In genomic region chr1:204516180-204516879, GRCh38 we compare ENCODE assay signal across 1 cellular context.
TF ChIP-seq lines count a peak whose summit lies in the region.

Gene MDM4, plus strand, starts transcription at chr1:204516406. Its CDS starts 9,113 bp downstream, at chr1:204525519.

TF ChIP-seq in H1, 55 proteins besides CTCF, POLR2A, EP300 and RAD21 (continued from another document):
- TF ChIP-seq ATF2 (IDR thresholded peaks at IDR 0.05; ENCODE audit: low read length) (no peak), KDM5A (IDR thresholded peaks at IDR 0.05; ENCODE audit: low read length) (peak; percentile 21; the same call in 1 of the 2 replicates), USF2 (IDR thresholded peaks at IDR 0.05; ENCODE audit: low read length) (no peak), CREB1 (IDR thresholded peaks at IDR 0.05) (peak; percentile 90), JUND (IDR thresholded peaks at IDR 0.05; ENCODE audit: low read length) (peak; percentile 60; the same call in 1 of the 2 replicates), RFX5 (IDR thresholded peaks at IDR 0.05; ENCODE audit: borderline replicate concordance, low read depth, low read length) (no peak), POU5F1 (IDR thresholded peaks at IDR 0.05; ENCODE audit: low read depth, low read length) (no peak), TAF7 (optimal IDR thresholded peaks at IDR 0.05; ENCODE audit: borderline replicate concordance, low read depth, low read length) (peak; percentile 72), CHD1 (IDR thresholded peaks at IDR 0.05; ENCODE audit: low read depth, low read length) (no peak), RBBP5 (IDR thresholded peaks at IDR 0.05; ENCODE audit: borderline replicate concordance, low read depth, low read length) (peak; percentile 90; the same call in 1 of the 2 replicates), SIX5 (IDR thresholded peaks at IDR 0.05; ENCODE audit: low read depth, low read length) (no peak), CHD7 (IDR thresholded peaks at IDR 0.05; ENCODE audit: insufficient replicate concordance, low read length) (peak; percentile 42), CEBPB (IDR thresholded peaks at IDR 0.05; ENCODE audit: low read depth, low read length) (no peak; the same call in 1 of the 2 replicates), SP1 (IDR thresholded peaks at IDR 0.05; ENCODE audit: low read depth, low read length) (peak; percentile 38; the same call in 1 of the 2 replicates), ZNF274 (IDR thresholded peaks at IDR 0.05; ENCODE audit: borderline replicate concordance, extremely low read depth, low read length) (no peak), MAFK (IDR thresholded peaks at IDR 0.05; ENCODE audit: low read depth, low read length) (no peak), SAP30 (IDR thresholded peaks at IDR 0.05; ENCODE audit: insufficient read depth, insufficient replicate concordance, low read length) (no peak), PHF8 (conservative IDR thresholded peaks at IDR 0.05; ENCODE audit: low read depth, low read length) (peak; percentile 96), POLR2AphosphoS5 (IDR thresholded peaks at IDR 0.05; ENCODE audit: low read depth, low read length) (peak; percentile 76), E2F6 (IDR thresholded peaks at IDR 0.05) (peak; percentile 75), YY1 (IDR thresholded peaks at IDR 0.05; ENCODE audit: low read depth, low read length) (peak; percentile 77; the same call in 1 of the 2 replicates), SIRT6 (IDR thresholded peaks at IDR 0.05; ENCODE audit: low read length) (no peak), HDAC6 (IDR thresholded peaks at IDR 0.05; ENCODE audit: low read depth, low read length) (no peak), CBX5 (IDR thresholded peaks at IDR 0.05; ENCODE audit: low read depth, low read length) (no peak), KDM4A (IDR thresholded peaks at IDR 0.05; ENCODE audit: low read depth, low read length, severe bottlenecking) (peak; percentile 57), SP2 (IDR thresholded peaks at IDR 0.05; ENCODE audit: low read length) (peak; percentile 96), TBP (IDR thresholded peaks at IDR 0.05; ENCODE audit: low read depth, low read length) (peak; percentile 85), SUZ12 (IDR thresholded peaks at IDR 0.05; ENCODE audit: low read length) (no peak), GABPA (IDR thresholded peaks at IDR 0.05; ENCODE audit: borderline replicate concordance, insufficient read depth, low read length) (peak; percentile 93), ASH2L (IDR thresholded peaks at IDR 0.05; ENCODE audit: low read length) (peak; percentile 99), TAF1 (IDR thresholded peaks at IDR 0.05; ENCODE audit: low read depth, low read length) (peak; percentile 92)
